ENCODE assay signal across 8 cellular contexts in genomic region chr1:92299477-92300125, GRCh38. TPM values are rescaled to one million over a fixed set of nuclear protein-coding genes. Genes with fewer than 3 reads are reported as not detected.
DNase-seq lines count a peak whose midpoint lies in the region; ATAC-seq, FAIRE-seq and TF ChIP-seq lines count a peak whose summit lies in the region.

No MANE protein-coding gene starts in this region.

- ATAC-seq in CD4-positive, alpha-beta T cell (ENCODE audit: poor library complexity) = no peak
- no peak for ATAC-seq in lung (ENCODE audit: insufficient read depth, low FRiP score)
- ATAC-seq in HG02610 (IDR thresholded peaks at IDR 0.05; ENCODE audit: unreplicated experiment) = no peak

- FAIRE-seq in frontal cortex (lab: Jason Lieb, UNC) = no peak

- no peaks in the 10 kb centered on the region for H3K27me3 ChIP-seq in CD4-positive, alpha-beta T cell (ENCODE audit: control insufficient read depth, insufficient read depth, low read length)
- H3K27me3 ChIP-seq in lung (ENCODE audit: control insufficient read depth, insufficient read depth) = no peaks in the 10 kb centered on the region
- no peaks in the 10 kb centered on the region for H3K27me3 ChIP-seq in vagina

- peaks cover 0 to 10% of the 10 kb centered on the region in 2 donors for H3K4me1 ChIP-seq in lung (ENCODE audit: control insufficient read depth in 2 of 2, insufficient read depth in 2 of 2, low read length in 2 of 2)
- peaks cover 23% of the 10 kb centered on the region for H3K4me1 ChIP-seq in vagina

- H3K27me3 Mint-ChIP-seq in CD4-positive, alpha-beta T cell = no peaks in the 10 kb centered on the region

- intact Hi-C loops in CD4-positive, alpha-beta T cell (cut with DNase I, micrococcal nuclease) = loop anchor here (2.0 to 10.0 kb wide), 8 partner anchors 17 to 883 kb away; partner anchors contain the start of genes BTBD8 (in 1 of the 2), CCDC18 (in 1 of the 2), RPL5 (in 1 of the 2) and TMED5 (in 1 of the 2)
- intact Hi-C loops in vagina (cut with DNase I) = loop anchor here (5.0 kb wide), 2 partner anchors 122 to 1298 kb away; no protein-coding TSS in a partner anchor

- CTCF ChIA-PET in CD4-positive, alpha-beta T cell (lab: Charles Lee) = interaction anchor here (1.3 to 4.0 kb wide), 2 partner anchors 10 to 17 kb away, joined by 4 to 16 read pairs; no protein-coding TSS in a partner anchor

- H3K27ac Mint-ChIP-seq in CD4-positive, alpha-beta T cell = peak overlapping the region; percentile 96

- TF ChIP-seq CTCF in CD4-positive, alpha-beta T cell (IDR thresholded peaks at IDR 0.05) = no peak
- no peak for TF ChIP-seq CTCF in astrocyte of the spinal cord (IDR thresholded peaks at IDR 0.05; ENCODE audit: low read depth, low read length)
- no peak for TF ChIP-seq CTCF in lung (IDR thresholded peaks at IDR 0.05; ENCODE audit: control extremely low read depth, extremely low read depth)
- no peak for TF ChIP-seq CTCF in vagina (IDR thresholded peaks at IDR 0.05)

- H3K4me1 Mint-ChIP-seq in CD4-positive, alpha-beta T cell (ENCODE audit: low read depth) = peaks cover 54% of the 10 kb centered on the region

- WGBS in lung, 2 donors = 32 to 38% methylated on average over 9 of the region's 9 CpGs

- peak overlapping the region; percentile 100 for H3K4me3 Mint-ChIP-seq in CD4-positive, alpha-beta T cell

- no peak for TF ChIP-seq POLR2A in vagina (IDR thresholded peaks at IDR 0.05)

- no peak for DNase-seq in CD4-positive, alpha-beta T cell
- DNase-seq in Jurkat, Clone E6-1 (ENCODE audit: low read depth, low spot score) = no peak
- DNase-seq in astrocyte of the spinal cord (ENCODE audit: low read depth, low spot score) = peak; percentile 16
- DNase-seq in lung (ENCODE audit: low spot score) = no peak
- DNase-seq in vagina (ENCODE audit: extremely low spot score in 2 of 2) = no peak
- no peak for DNase-seq in stimulated activated CD4-positive, alpha-beta T cell treated with anti-CD3 and anti-CD28 coated beads, Interleukin-15, amount 100 ng/mL, for 24 hours
- DNase-seq in frontal cortex (ENCODE audit: low spot score in 2 of 2) = no peak

- no peaks in the 10 kb centered on the region for H3K9me3 ChIP-seq in CD4-positive, alpha-beta T cell (ENCODE audit: control insufficient read depth, low read length)
- no peaks in the 10 kb centered on the region for H3K9me3 ChIP-seq in lung (ENCODE audit: control insufficient read depth in 2 of 2, insufficient read depth in 1 of 2, low read length in 1 of 2)
- H3K9me3 ChIP-seq in vagina = no peaks in the 10 kb centered on the region

- peaks cover 47% of the 10 kb centered on the region for H3K36me3 Mint-ChIP-seq in CD4-positive, alpha-beta T cell (ENCODE audit: low read depth)

- peak overlapping the region; percentile 88 for H3K4me3 ChIP-seq in Jurkat, Clone E6-1 (ENCODE audit: low read length)
- H3K4me3 ChIP-seq in astrocyte of the spinal cord (ENCODE audit: low read depth, low read length) = peak overlapping the region; percentile 90
- peak overlapping the region; percentile 98 for H3K4me3 ChIP-seq in lung
- H3K4me3 ChIP-seq in vagina = peak overlapping the region; percentile 77 to 88

- POLR2A ChIA-PET in CD4-positive, alpha-beta T cell (lab: Charles Lee) = interaction anchor here (0.7 to 2.3 kb wide), 4 partner anchors 16 to 1471 kb away, joined by 3 to 11 read pairs (median 6); partner anchors contain the start of gene RPL5

- peak overlapping the region; percentile 86 for H3K27ac ChIP-seq in CD4-positive, alpha-beta T cell (ENCODE audit: low read depth, low read length)
- H3K27ac ChIP-seq in lung (ENCODE audit: low read depth in 1 of 2, low read length in 1 of 2) (peak overlapping the region; percentile 99 to 100), vagina (peak overlapping the region; percentile 86)

- in situ Hi-C loops in astrocyte of the spinal cord (cut with HindIII; ENCODE audit: low sequenced_read_pairs) = no loop called here

- no peaks in the 10 kb centered on the region for H3K9me3 Mint-ChIP-seq in CD4-positive, alpha-beta T cell

- H3K36me3 ChIP-seq in lung (ENCODE audit: control insufficient read depth in 2 of 2, insufficient read depth in 2 of 2, low read length in 2 of 2) (no peaks in the 10 kb centered on the region), vagina (peaks cover 0 to 10% of the 10 kb centered on the region in 2 donors)

RNA-seq across cellular contexts. Expression of gene RPAP2, which starts 0.7 kb away (rescaled TPM):
- 10 to 100 TPM; 23.4 to 26.5 TPM for total RNA-seq in CD4-positive, alpha-beta T cell
- polyA plus RNA-seq in Jurkat, Clone E6-1 (2012; ENCODE audit: insufficient read depth, insufficient read length) = 18.4 TPM
- 10 to 100 TPM; 14.4 to 24.5 TPM for total RNA-seq in lung
- 1 to 10 TPM; 5.0 to 6.5 TPM for polyA plus RNA-seq in lung
- 11.8 TPM for total RNA-seq in vagina
- total RNA-seq in frontal cortex = 26.1 TPM

RNA-seq across cellular contexts. Expression of gene GLMN, which starts 0.8 kb away (rescaled TPM):
- total RNA-seq in CD4-positive, alpha-beta T cell = 10 to 100 TPM in 1 of 2 experiments, 1 to 10 TPM in 1; 7.7 to 11.7 TPM
- polyA plus RNA-seq in Jurkat, Clone E6-1 (2012; ENCODE audit: insufficient read depth, insufficient read length) = 11.0 TPM
- total RNA-seq in lung (10 to 100 TPM in 1 of 2 donors, 1 to 10 TPM in 1; 5.6 to 13.4 TPM), vagina (9.3 TPM), frontal cortex (41.2 TPM)
- 10 to 100 TPM in 1 of 2 donors, 1 to 10 TPM in 1; 3.9 to 20.6 TPM for polyA plus RNA-seq in lung
